ENCODE assay signal across 24 cellular contexts in genomic region chr3:23756206-23756840, GRCh38.
"Had no signal": no experiment of that assay in that cellular context is flagged by ENCODE, and none has a peak within 500 bp of the region (broad histone marks: within the 10 kb centered on the region; RNA-seq: fewer than 3 reads in every experiment).

No MANE protein-coding gene starts in this region.

- H3K79me2 ChIP-seq: parathyroid adenoma had no signal

- H3K4me3 ChIP-seq: body of pancreas, cardiac muscle cell, lower lobe of right lung, thyroid gland had no signal

- H3K27me3 Mint-ChIP-seq: dendritic cell treated with granulocyte-macrophage colony-stimulating factor and Interleukin-4, amounts not matched to agents 40 ng/mL and 50 ng/mL, for 4 days; naive thymus-derived CD8-positive, alpha-beta T cell had no signal

- H2AFZ ChIP-seq: parathyroid adenoma had no signal

- DNase-seq: activated CD4-positive, alpha-beta T cell treated with anti-CD3 and anti-CD28 coated beads for 1 hour; activated CD4-positive, alpha-beta T cell treated with anti-CD3 and anti-CD28 coated beads, Interleukin-2, amount 50 U/mL, for 1 hour; activated CD8-positive, alpha-beta T cell treated with anti-CD3 and anti-CD28 coated beads, Interleukin-2, amount 10 ng/mL, durations not matched to agents 7 days and 5 days; activated gamma-delta T cell; activated naive CD4-positive, alpha-beta T cell treated with anti-CD3 and anti-CD28 coated beads, Interleukin-2, amount 50 U/mL, for 16 hours; activated naive CD8-positive, alpha-beta T cell treated with anti-CD3 and anti-CD28 coated beads, Interleukin-2, amount 50 U/mL, for 24 hours; body of pancreas; effector CD4-positive, alpha-beta T cell; erythroblast; foreskin fibroblast; immature natural killer cell; lower lobe of right lung; mesendoderm; naive thymus-derived CD8-positive, alpha-beta T cell; right cardiac atrium; stimulated activated CD4-positive, alpha-beta T cell treated with anti-CD3 and anti-CD28 coated beads, Interleukin-4, amount 100 ng/mL, for 4 hours; stimulated activated naive CD8-positive, alpha-beta T cell treated with anti-CD3 and anti-CD28 coated beads, Interleukin-15, Interleukin-2, amounts not matched to agents 100 U/mL and 50 U/mL, for 24 hours; thyroid gland; WERI-Rb-1 had no signal

- ATAC-seq: activated CD8-positive, alpha-beta T cell treated with anti-CD3 and anti-CD28 coated beads, Interleukin-2, amount 10 ng/mL, durations not matched to agents 7 days and 5 days; activated naive CD8-positive, alpha-beta T cell treated with anti-CD3 and anti-CD28 coated beads, Interleukin-2, amount 50 U/mL, for 24 hours; body of pancreas; left lobe of liver; lower lobe of right lung; naive thymus-derived CD8-positive, alpha-beta T cell; right cardiac atrium; stimulated activated naive CD8-positive, alpha-beta T cell treated with anti-CD3 and anti-CD28 coated beads, Interleukin-15, Interleukin-2, amounts not matched to agents 100 U/mL and 50 U/mL, for 24 hours had no signal

- H3K4me3 Mint-ChIP-seq: activated CD8-positive, alpha-beta T cell treated with anti-CD3 and anti-CD28 coated beads, Interleukin-2, amount 10 ng/mL, durations not matched to agents 7 days and 5 days; activated naive CD8-positive, alpha-beta T cell treated with anti-CD3 and anti-CD28 coated beads, Interleukin-2, amount 50 U/mL, for 24 hours; activated T-helper 1 cell treated with anti-CD3 and anti-CD28 coated beads, Interleukin-12 subunit alpha, Interleukin-12 subunit beta, Interleukin-2, Interleukin-4 antibody, amounts not matched to agents 30 ng/mL and 10 ng/mL and 1 ng/mL, durations not matched to agents 14 hours and 24 hours and 36 hours; dendritic cell treated with granulocyte-macrophage colony-stimulating factor and Interleukin-4, amounts not matched to agents 40 ng/mL and 50 ng/mL, for 4 days; immature natural killer cell; naive thymus-derived CD8-positive, alpha-beta T cell had no signal

- H3K36me3 ChIP-seq: cardiac muscle cell, lower lobe of right lung, thyroid gland, WERI-Rb-1 had no signal

- H3K9me3 Mint-ChIP-seq: activated naive CD8-positive, alpha-beta T cell treated with anti-CD3 and anti-CD28 coated beads, Interleukin-2, amount 50 U/mL, for 24 hours; activated T-helper 1 cell treated with anti-CD3 and anti-CD28 coated beads, Interleukin-12 subunit alpha, Interleukin-12 subunit beta, Interleukin-2, Interleukin-4 antibody, amounts not matched to agents 30 ng/mL and 10 ng/mL and 1 ng/mL, durations not matched to agents 14 hours and 24 hours and 36 hours; dendritic cell treated with granulocyte-macrophage colony-stimulating factor and Interleukin-4, amounts not matched to agents 40 ng/mL and 50 ng/mL, for 4 days; immature natural killer cell; naive thymus-derived CD8-positive, alpha-beta T cell had no signal

- H3K9me3 ChIP-seq: body of pancreas, lower lobe of right lung, thyroid gland had no signal

- H3K27ac ChIP-seq: body of pancreas, cardiac muscle cell, lower lobe of right lung, parathyroid adenoma, thyroid gland, WERI-Rb-1 had no signal

- H3K27ac Mint-ChIP-seq: activated CD8-positive, alpha-beta T cell treated with anti-CD3 and anti-CD28 coated beads, Interleukin-2, amount 10 ng/mL, durations not matched to agents 7 days and 5 days; activated T-helper 1 cell treated with anti-CD3 and anti-CD28 coated beads, Interleukin-12 subunit alpha, Interleukin-12 subunit beta, Interleukin-2, Interleukin-4 antibody, amounts not matched to agents 30 ng/mL and 10 ng/mL and 1 ng/mL, durations not matched to agents 14 hours and 24 hours and 36 hours; dendritic cell treated with granulocyte-macrophage colony-stimulating factor and Interleukin-4, amounts not matched to agents 40 ng/mL and 50 ng/mL, for 4 days; immature natural killer cell; naive thymus-derived CD8-positive, alpha-beta T cell had no signal

- H3K36me3 Mint-ChIP-seq: immature natural killer cell; naive thymus-derived CD8-positive, alpha-beta T cell had no signal

- H3K4me1 ChIP-seq: body of pancreas, parathyroid adenoma had no signal
